Comparison of ENCODE assay signal across 1 cellular context in the genomic region with DNA sequence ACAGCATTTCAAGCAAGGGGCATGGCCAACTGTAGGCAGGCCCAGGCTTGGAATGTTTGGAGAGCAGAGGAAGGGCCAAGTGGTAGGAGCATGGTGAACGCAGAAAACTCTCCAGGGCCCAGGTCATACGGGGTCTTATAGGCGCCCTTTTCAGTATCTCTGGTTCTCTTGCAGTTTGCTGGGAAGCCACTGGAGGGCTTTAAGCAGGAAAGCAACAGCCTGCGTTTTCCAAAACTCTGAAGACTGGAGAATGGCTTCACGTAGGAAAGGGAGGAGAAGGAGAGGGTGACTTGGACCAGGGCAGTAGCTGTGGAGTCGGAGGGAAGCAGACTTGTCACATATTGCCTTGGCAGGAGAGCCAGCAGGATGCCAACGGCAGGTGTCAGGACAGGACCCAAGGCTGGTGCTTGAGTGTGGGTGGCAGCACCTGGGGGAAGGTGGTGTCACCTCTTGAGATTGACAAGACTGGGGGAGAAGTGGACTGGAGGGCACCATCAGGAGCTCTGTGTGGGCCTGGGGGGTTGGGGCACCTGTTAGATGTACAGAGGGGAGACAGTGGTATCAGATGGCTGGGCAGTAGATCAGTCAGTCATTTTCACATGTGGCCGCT.
TF ChIP-seq lines count a peak whose summit lies in the region.

No MANE protein-coding gene starts in this region.

TF ChIP-seq in GM12878, 131 proteins besides CTCF, POLR2A, EP300 and RAD21:
- TF ChIP-seq RAD51 (IDR thresholded peaks at IDR 0.05), result no peak
- peak; percentile 26; the same call in 1 of the 2 replicates for TF ChIP-seq SMC3 (IDR thresholded peaks at IDR 0.05; ENCODE audit: borderline replicate concordance, low read length)
